In the genomic region with DNA sequence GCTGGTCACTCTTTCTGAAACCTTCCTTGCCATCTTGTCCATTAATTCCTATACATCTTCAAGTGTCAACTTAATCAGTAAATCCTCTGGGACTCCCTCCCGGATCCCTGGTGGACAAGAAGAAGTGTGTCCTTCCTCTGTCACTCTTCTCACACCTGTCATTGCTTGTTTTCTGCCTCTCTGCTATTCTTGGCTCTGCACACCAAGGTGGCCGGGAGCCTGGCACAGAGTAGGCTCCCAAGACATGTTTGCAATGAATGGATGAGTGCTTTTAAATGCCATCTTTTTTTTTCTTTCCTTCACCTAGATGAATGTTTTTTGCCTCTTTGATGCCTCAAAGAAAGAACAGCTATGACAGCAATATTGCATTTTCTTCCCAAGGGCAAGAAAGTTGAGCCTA, we compare ENCODE assay signal across 20 cellular contexts. TPM values are rescaled to one million over a fixed set of nuclear protein-coding genes. Genes with fewer than 3 reads are reported as not detected.
DNase-seq lines count a peak whose midpoint lies in the region; ATAC-seq and TF ChIP-seq lines count a peak whose summit lies in the region.
"Had no signal": no experiment of that assay in that cellular context is flagged by ENCODE, and none has a peak within 500 bp of the region (broad histone marks: within the 10 kb centered on the region; RNA-seq: fewer than 3 reads in every experiment).

No MANE protein-coding gene starts in this region.

- no peaks in the 10 kb centered on the region for H3K27me3 ChIP-seq in cardiac muscle cell

- no peaks in the 10 kb centered on the region for H3K36me3 ChIP-seq in cardiac muscle cell

- H3K36me3 Mint-ChIP-seq in WTC11 (peaks cover 15% of the 10 kb centered on the region), nephron progenitor cell (ENCODE audit: low read depth) (peaks cover 24% of the 10 kb centered on the region)

- TF ChIP-seq CTCF in cardiac muscle cell (IDR thresholded peaks at IDR 0.05; ENCODE audit: low read depth, low read length) (no peak), WTC11 (IDR thresholded peaks at IDR 0.05) (no peak), nephron progenitor cell (IDR thresholded peaks at IDR 0.05) (no peak)

- no peak overlapping the region for H3K4me3 Mint-ChIP-seq in WTC11
- no peak overlapping the region for H3K4me3 Mint-ChIP-seq in nephron progenitor cell
- H3K4me3 Mint-ChIP-seq: H9, IgD-negative memory B cell had no signal

- no peak for DNase-seq in cardiac muscle cell (ENCODE audit: low read depth in 1 of 2, low spot score in 1 of 2)
- DNase-seq in cardiac septum (ENCODE audit: low spot score), result no peak
- no peak for DNase-seq in WTC11 (ENCODE audit: low spot score)
- DNase-seq in nephron progenitor cell, result no peak
- no peak for DNase-seq in COLO829 (ENCODE audit: low spot score)
- no peak for DNase-seq in OCI-M1 (lab: John Stamatoyannopoulos, UW)
- DNase-seq: DMS79 treated with DMSO at 0.1 percent for 48 hours, H9, NCI-H1092 treated with DMSO at 0.1 percent for 48 hours, NCI-H146, NCI-H2081, NCI-H510A, NCI-H774, PC-3, RPMI8226, SHP77 treated with DMSO at 0.1 percent for 48 hours had no signal

- peak overlapping the region; percentile 12; the same call in 1 of the 2 replicates for H3K27ac Mint-ChIP-seq in WTC11
- peak overlapping the region; percentile 28 for H3K27ac Mint-ChIP-seq in nephron progenitor cell

- H3K9me3 ChIP-seq in cardiac muscle cell (ENCODE audit: low read depth), result no peaks in the 10 kb centered on the region
- H3K9me3 ChIP-seq: A549 had no signal

- H3K9me3 Mint-ChIP-seq in WTC11 (no peaks in the 10 kb centered on the region), nephron progenitor cell (no peaks in the 10 kb centered on the region)
- H3K9me3 Mint-ChIP-seq: H9, IgD-negative memory B cell had no signal

- peaks cover 39% of the 10 kb centered on the region for H3K4me1 ChIP-seq in cardiac muscle cell (ENCODE audit: low read depth)
- H3K4me1 ChIP-seq: A549 had no signal

- ATAC-seq in WTC11 (no peak), HG03175 (IDR thresholded peaks at IDR 0.05; ENCODE audit: unreplicated experiment) (no peak)
- ATAC-seq: A549, PC-3 had no signal

- peak overlapping the region; percentile 72 for H3K27ac ChIP-seq in cardiac muscle cell
- peak overlapping the region; percentile 93 for H3K27ac ChIP-seq in temporal lobe (ENCODE audit: low read depth, low read length)
- H3K27ac ChIP-seq: A549 had no signal

- POLR2A ChIA-PET in WTC11 (lab: Charles Lee), result no interaction called here

- CTCF ChIA-PET in WTC11 (lab: Charles Lee), result no interaction called here

- H3K4me3 ChIP-seq in cardiac muscle cell, result no peak overlapping the region
- H3K4me3 ChIP-seq: A549 had no signal

- peaks cover 16% of the 10 kb centered on the region for H3K4me1 Mint-ChIP-seq in WTC11
- H3K4me1 Mint-ChIP-seq in nephron progenitor cell, result peaks cover 69% of the 10 kb centered on the region

- intact Hi-C loops in cardiac septum (cut with DNase I), result loop anchor here (5.0 kb wide), 1 partner anchor 34 kb away; no protein-coding TSS in a partner anchor

- H3K27me3 Mint-ChIP-seq in WTC11 (ENCODE audit: low read depth) (no peaks in the 10 kb centered on the region), nephron progenitor cell (ENCODE audit: low read depth, poor library complexity) (peaks cover 6% of the 10 kb centered on the region)
- H3K27me3 Mint-ChIP-seq: IgD-negative memory B cell had no signal

TF ChIP-seq in WTC11, 78 proteins besides CTCF, POLR2A, EP300 and RAD21:
- TF ChIP-seq ESRRA (CRISPR knock-in tag; IDR thresholded peaks at IDR 0.05; ENCODE audit: borderline replicate concordance) (no peak), E2F4 (CRISPR knock-in tag; IDR thresholded peaks at IDR 0.05; ENCODE audit: borderline replicate concordance, low read depth) (no peak), NFYB (CRISPR knock-in tag; conservative IDR thresholded peaks at IDR 0.05; ENCODE audit: low read depth) (no peak), ZSCAN18 (CRISPR knock-in tag; IDR thresholded peaks at IDR 0.05) (no peak)

RNA-seq across cellular contexts. Expression of gene CLEC18A, which starts 58.0 kb away (rescaled TPM):
- total RNA-seq in cardiac muscle cell, result 0.09 TPM in 1 of 2 replicates, not detected in the other
- 0.40 and 0.55 TPM in 2 replicates for polyA plus RNA-seq in cardiac muscle cell
- total RNA-seq in cardiac septum, result 0.13 TPM
- total RNA-seq in WTC11 (2021), result 0.26 to 0.46 TPM (median 0.46 TPM) in 3 replicates
- total RNA-seq in temporal lobe, result 0.74 TPM
- polyA plus RNA-seq: IgD-negative memory B cell had no signal
